ENCODE assay signal across 12 cellular contexts in genomic region chr10:98444314-98445006, GRCh38. TPM values are rescaled to one million over a fixed set of nuclear protein-coding genes. Genes with fewer than 3 reads are reported as not detected.
A peak's percentile ranks its signal among the peaks of the same experiment; 100 is the strongest.
DNase-seq lines count a peak whose midpoint lies in the region; ATAC-seq and TF ChIP-seq lines count a peak whose summit lies in the region.
"Had no signal": no experiment of that assay in that cellular context is flagged by ENCODE, and none has a peak within 500 bp of the region (broad histone marks: within the 10 kb centered on the region; RNA-seq: fewer than 3 reads in every experiment).

No MANE protein-coding gene starts in this region.

- H3K4me1 ChIP-seq in CD4-positive, CD25-positive, alpha-beta regulatory T cell (ENCODE audit: control insufficient read depth, insufficient read depth, low read length, poor library complexity, severe bottlenecking), result peaks cover 32% of the 10 kb centered on the region
- peaks cover 0 to 23% (median 13%) of the 10 kb centered on the region in 4 donors for H3K4me1 ChIP-seq in sigmoid colon

- peak overlapping the region; percentile 60 to 97 (median 77) for H3K27ac Mint-ChIP-seq in CD4-positive, CD25-positive, alpha-beta regulatory T cell
- no peak overlapping the region for H3K27ac Mint-ChIP-seq in activated CD4-positive, alpha-beta memory T cell treated with anti-CD3 and anti-CD28 coated beads for 36 hours
- H3K27ac Mint-ChIP-seq in naive B cell, result peak overlapping the region; percentile 41 to 99 (median 96)

- POLR2A ChIA-PET in activated CD4-positive, alpha-beta memory T cell treated with anti-CD3 and anti-CD28 coated beads for 36 hours (lab: Charles Lee), result interaction anchor here (1.2 kb wide), 1 partner anchor 9 kb away, joined by 3 read pairs; no protein-coding TSS in a partner anchor

- peaks cover 34% of the 10 kb centered on the region for H3K36me3 Mint-ChIP-seq in CD4-positive, CD25-positive, alpha-beta regulatory T cell
- H3K36me3 Mint-ChIP-seq in activated CD4-positive, alpha-beta memory T cell treated with anti-CD3 and anti-CD28 coated beads for 36 hours, result peaks cover 34% of the 10 kb centered on the region
- peaks cover 21 to 41% of the 10 kb centered on the region in 2 donors for H3K36me3 Mint-ChIP-seq in naive B cell

- peaks cover 0 to 1% (median 0%) of the 10 kb centered on the region in 7 donors for H3K9me3 Mint-ChIP-seq in CD4-positive, CD25-positive, alpha-beta regulatory T cell
- no peaks in the 10 kb centered on the region for H3K9me3 Mint-ChIP-seq in activated CD4-positive, alpha-beta memory T cell treated with anti-CD3 and anti-CD28 coated beads for 36 hours
- no peaks in the 10 kb centered on the region for H3K9me3 Mint-ChIP-seq in naive B cell

- H3K9me3 ChIP-seq in CD4-positive, CD25-positive, alpha-beta regulatory T cell (ENCODE audit: control insufficient read depth in 2 of 2, low read length in 2 of 2), result peaks cover 0 to under 1% of the 10 kb centered on the region in 2 experiments
- H3K9me3 ChIP-seq in sigmoid colon, result no peaks in the 10 kb centered on the region

- TF ChIP-seq POLR2A in sigmoid colon (IDR thresholded peaks at IDR 0.05), result no peak

- peaks cover 33% of the 10 kb centered on the region for H3K36me3 ChIP-seq in CD4-positive, CD25-positive, alpha-beta regulatory T cell (ENCODE audit: control insufficient read depth, insufficient read depth, low read length)
- peaks cover 4 to 53% (median 14%) of the 10 kb centered on the region in 4 donors for H3K36me3 ChIP-seq in sigmoid colon
- H3K36me3 ChIP-seq in H7 (replicated peaks; ENCODE audit: control insufficient read depth, insufficient read depth, low read length), result peaks cover 9% of the 10 kb centered on the region

- H3K4me1 Mint-ChIP-seq in CD4-positive, CD25-positive, alpha-beta regulatory T cell, result peaks cover 22 to 68% (median 38%) of the 10 kb centered on the region in 4 donors
- peaks cover 50% of the 10 kb centered on the region for H3K4me1 Mint-ChIP-seq in activated CD4-positive, alpha-beta memory T cell treated with anti-CD3 and anti-CD28 coated beads for 36 hours (ENCODE audit: low read depth)
- H3K4me1 Mint-ChIP-seq in naive B cell, result peaks cover 46 to 67% (median 58%) of the 10 kb centered on the region in 3 donors

- no peak for TF ChIP-seq EP300 in sigmoid colon (IDR thresholded peaks at IDR 0.05)

- no peak for TF ChIP-seq CTCF in sigmoid colon (IDR thresholded peaks at IDR 0.05)

- H3K4me3 Mint-ChIP-seq in CD4-positive, CD25-positive, alpha-beta regulatory T cell, result peak overlapping the region; percentile 93 to 96 (median 94)
- H3K4me3 Mint-ChIP-seq in activated CD4-positive, alpha-beta memory T cell treated with anti-CD3 and anti-CD28 coated beads for 36 hours, result peak overlapping the region; percentile 27
- H3K4me3 Mint-ChIP-seq in naive B cell, result peak overlapping the region; percentile 75 to 98 (median 95)

- peaks cover 4% of the 10 kb centered on the region for H3K27me3 ChIP-seq in CD4-positive, CD25-positive, alpha-beta regulatory T cell (ENCODE audit: control insufficient read depth, insufficient read depth, low read length)
- no peaks in the 10 kb centered on the region for H3K27me3 ChIP-seq in sigmoid colon
- no peaks in the 10 kb centered on the region for H3K27me3 ChIP-seq in H7 (ENCODE audit: control insufficient read depth, insufficient read depth, low read length)

- ATAC-seq in CD4-positive, CD25-positive, alpha-beta regulatory T cell (ENCODE audit: low read depth in 2 of 2), result no peak
- peak; percentile 32 for ATAC-seq in GM19351 (IDR thresholded peaks at IDR 0.05; ENCODE audit: unreplicated experiment)
- ATAC-seq in naive B cell (ENCODE audit: low read depth in 2 of 2), result peak; percentile 38 to 39
- ATAC-seq in HG02623 (IDR thresholded peaks at IDR 0.05; ENCODE audit: unreplicated experiment), result no peak
- no peak for ATAC-seq in HG03520 (IDR thresholded peaks at IDR 0.05; ENCODE audit: unreplicated experiment)

- no peak overlapping the region for H3K27ac ChIP-seq in CD4-positive, CD25-positive, alpha-beta regulatory T cell (ENCODE audit: insufficient read depth, low read length, poor library complexity, severe bottlenecking)
- no peak overlapping the region for H3K27ac ChIP-seq in sigmoid colon

- CTCF ChIA-PET in activated CD4-positive, alpha-beta memory T cell treated with anti-CD3 and anti-CD28 coated beads for 36 hours (lab: Charles Lee), result interaction anchor here (0.5 to 1.9 kb wide), 5 partner anchors 18 to 274 kb away, joined by 3 to 8 read pairs (median 3); no protein-coding TSS in a partner anchor

- no peak for DNase-seq in CD4-positive, CD25-positive, alpha-beta regulatory T cell
- no peak for DNase-seq in activated CD4-positive, alpha-beta memory T cell treated with anti-CD3 and anti-CD28 coated beads for 36 hours
- DNase-seq in naive B cell, result peak; percentile 46
- no peak for DNase-seq in sigmoid colon
- no peak for DNase-seq in H7
- DNase-seq: central memory CD4-positive, alpha-beta T cell; foreskin fibroblast; SHP77 had no signal

- no peak overlapping the region for H3K4me3 ChIP-seq in CD4-positive, CD25-positive, alpha-beta regulatory T cell (ENCODE audit: low read depth, low read length)
- H3K4me3 ChIP-seq in sigmoid colon (no peak overlapping the region), H7 (ENCODE audit: insufficient read depth, low read depth, low read length) (no peak overlapping the region)
- H3K4me3 ChIP-seq: lung had no signal

- peaks cover 2% of the 10 kb centered on the region for H3K27me3 Mint-ChIP-seq in CD4-positive, CD25-positive, alpha-beta regulatory T cell
- H3K27me3 Mint-ChIP-seq in activated CD4-positive, alpha-beta memory T cell treated with anti-CD3 and anti-CD28 coated beads for 36 hours, result no peaks in the 10 kb centered on the region
- peaks cover 0 to 1% (median 0%) of the 10 kb centered on the region in 3 donors for H3K27me3 Mint-ChIP-seq in naive B cell

- intact Hi-C loops in activated CD4-positive, alpha-beta memory T cell treated with anti-CD3 and anti-CD28 coated beads for 36 hours (cut with micrococcal nuclease), result loop anchor here (5.0 kb wide), 1 partner anchor 32 kb away; no protein-coding TSS in a partner anchor
- intact Hi-C loops in sigmoid colon (cut with DNase I), result no loop called here

- WGBS in sigmoid colon, 2 donors, result 86 to 92% methylated on average over 9 of the region's 9 CpGs

RNA-seq across cellular contexts. Expression of gene HPS1, which starts 2.3 kb away (rescaled TPM):
- 88.5 TPM for total RNA-seq in CD4-positive, CD25-positive, alpha-beta regulatory T cell
- 10 to 100 TPM; 65.2 to 80.0 (median 75.2) TPM for polyA plus RNA-seq in CD4-positive, CD25-positive, alpha-beta regulatory T cell
- 10 to 100 TPM; 42.1 to 44.3 TPM for total RNA-seq in activated CD4-positive, alpha-beta memory T cell treated with anti-CD3 and anti-CD28 coated beads for 36 hours
- polyA plus RNA-seq in naive B cell (ENCODE audit: low read depth in 6 of 6), result 100 to 1,000 TPM in 5 of 6 donors, 10 to 100 TPM in 1; 98.0 to 134 (median 102) TPM
- total RNA-seq in sigmoid colon, result 10 to 100 TPM; 44.7 to 93.1 (median 45.9) TPM
- polyA plus RNA-seq in sigmoid colon, result 10 to 100 TPM; 70.7 to 86.7 (median 76.3) TPM
- total RNA-seq in H7 (2014; rRNA removed; shearing (Covaris generic)), result 36.1 and 38.0 TPM in 2 replicates

RNA-seq across cellular contexts. Expression of gene PYROXD2, which starts 29.5 kb away (rescaled TPM):
- total RNA-seq in CD4-positive, CD25-positive, alpha-beta regulatory T cell, result 17.8 TPM
- polyA plus RNA-seq in CD4-positive, CD25-positive, alpha-beta regulatory T cell, result 1 to 10 TPM in 3 of 4 donors, under 1 TPM in 1; 0.34 to 4.5 (median 1.5) TPM
- 1 to 10 TPM; 4.7 to 5.3 TPM for total RNA-seq in activated CD4-positive, alpha-beta memory T cell treated with anti-CD3 and anti-CD28 coated beads for 36 hours
- 1 to 10 TPM in 3 of 6 donors, under 1 TPM in 2, not detected in 1; 0.35 to 4.2 (median 1.6) TPM for polyA plus RNA-seq in naive B cell (ENCODE audit: low read depth in 6 of 6)
- 10 to 100 TPM in 1 of 4 donors, 1 to 10 TPM in 3; 4.4 to 11.9 (median 9.7) TPM for total RNA-seq in sigmoid colon
- 1 to 10 TPM in 2 of 3 donors, under 1 TPM in 1; 0.60 to 8.0 (median 2.3) TPM for polyA plus RNA-seq in sigmoid colon
- total RNA-seq in H7 (2014; rRNA removed; shearing (Covaris generic)), result 9.5 and 10.6 TPM in 2 replicates

Comparison
In these comparisons a context has a peak if more than half of its experiments do, and no peak if none do; other contexts are left out.
1. ATAC-seq: peak in GM19351 (single experiment) and naive B cell (2 of 2); none in CD4-positive, CD25-positive, alpha-beta regulatory T cell (0 of 2), HG02623 (single experiment) and HG03520 (single experiment).
2. H3K4me3 Mint-ChIP-seq: peak in every context shown above with its lines; median percentile 95 in naive B cell; 94 in CD4-positive, CD25-positive, alpha-beta regulatory T cell; 27 in activated CD4-positive, alpha-beta memory T cell treated with anti-CD3 and anti-CD28 coated beads for 36 hours.